8 cellular contexts compared by ENCODE assay signal in genomic region chr9:7799234-7799933, GRCh38. TPM values are rescaled to one million over a fixed set of nuclear protein-coding genes. Genes with fewer than 3 reads are reported as not detected.
DNase-seq lines count a peak whose midpoint lies in the region; ATAC-seq and TF ChIP-seq lines count a peak whose summit lies in the region.

A gene with protein sequence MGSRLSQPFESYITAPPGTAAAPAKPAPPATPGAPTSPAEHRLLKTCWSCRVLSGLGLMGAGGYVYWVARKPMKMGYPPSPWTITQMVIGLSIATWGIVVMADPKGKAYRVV (minus strand): TSS chr9:7799778. CDS start chr9:7799734, 44 bp downstream.

- DNase-seq in AG04449 (ENCODE audit: low read depth, low spot score) (peak; percentile 14), NCI-H2227 (lab: John Stamatoyannopoulos, UW; ENCODE audit: unreplicated experiment) (peak; percentile 91), cerebellum (ENCODE audit: low spot score) (peak; percentile 81), kidney epithelial cell (ENCODE audit: low read depth) (peak; percentile 56)
- peak; percentile 72 for DNase-seq in activated CD4-positive, CD25-positive, alpha-beta regulatory T cell treated with anti-CD3 and anti-CD28 coated beads, Interleukin-2, amount 50 U/mL, for 72 hours
- peak; percentile 50 to 67 for DNase-seq in stimulated activated CD4-positive, alpha-beta T cell treated with anti-CD3 and anti-CD28 coated beads, Interleukin-15, amount 100 ng/mL, for 48 hours (ENCODE audit: low read depth in 2 of 2)

- POLR2A ChIA-PET in AG04449 (lab: Yijun Ruan, JAX): interaction anchor here (0.6 kb wide), 1 partner anchor 18 kb away, joined by 3 read pairs; no protein-coding TSS in a partner anchor

- H3K36me3 ChIP-seq in kidney epithelial cell (ENCODE audit: control insufficient read depth, insufficient read depth, low read length): no peaks in the 10 kb centered on the region

- no peak for TF ChIP-seq CTCF in AG04449 (IDR thresholded peaks at IDR 0.05; ENCODE audit: insufficient read depth, low read length, missing control alignments)
- TF ChIP-seq CTCF in kidney epithelial cell (IDR thresholded peaks at IDR 0.05; ENCODE audit: insufficient read depth, low read length, poor library complexity, severe bottlenecking): no peak

- no peaks in the 10 kb centered on the region for H3K27me3 ChIP-seq in kidney epithelial cell (ENCODE audit: control insufficient read depth, insufficient read depth, low read length)

- CTCF ChIA-PET in AG04449 (lab: Yijun Ruan, JAX): no interaction called here

- ATAC-seq in GM18867 (IDR thresholded peaks at IDR 0.05; ENCODE audit: unreplicated experiment) (peak; percentile 93), HG03108 (IDR thresholded peaks at IDR 0.05; ENCODE audit: unreplicated experiment) (peak; percentile 94)

- H3K4me3 ChIP-seq in AG04449 (ENCODE audit: low read depth, low read length): peak within 1 kb of the TSS; percentile 83
- H3K4me3 ChIP-seq in kidney epithelial cell (ENCODE audit: low read depth, low read length): peak within 1 kb of the TSS; percentile 87

RNA-seq across cellular contexts. Expression of the gene that starts here (rescaled TPM):
- total RNA-seq in cerebellum (15.8 TPM), kidney epithelial cell (15.3 and 15.8 TPM in 2 replicates)

Comparison
In these comparisons a context has a peak if more than half of its experiments do, and no peak if none do; other contexts are left out.
1. Peak in every context shown above with its lines: DNase-seq, ATAC-seq and H3K4me3 ChIP-seq.
2. DNase-seq: peak in every context shown above with its lines; median percentile 91 in NCI-H2227; 81 in cerebellum; 72 in activated CD4-positive, CD25-positive, alpha-beta regulatory T cell treated with anti-CD3 and anti-CD28 coated beads, Interleukin-2, amount 50 U/mL, for 72 hours; 58 in stimulated activated CD4-positive, alpha-beta T cell treated with anti-CD3 and anti-CD28 coated beads, Interleukin-15, amount 100 ng/mL, for 48 hours; 56 in kidney epithelial cell; 14 in AG04449.